Comparison of ENCODE assay signal across 8 cellular contexts in genomic region chr15:74937602-74938371, GRCh38. TPM values are rescaled to one million over a fixed set of nuclear protein-coding genes. Genes with fewer than 3 reads are reported as not detected.
A peak's percentile ranks its signal among the peaks of the same experiment; 100 is the strongest.
DNase-seq lines count a peak whose midpoint lies in the region; ATAC-seq and TF ChIP-seq lines count a peak whose summit lies in the region.

TSS of gene COX5A (minus strand) at chr15:74938073. CDS start at chr15:74938014, 59 bp downstream.

- H3K36me3 ChIP-seq in SK-N-SH (replicated peaks in 1 of 2; ENCODE audit: control insufficient read depth in 1 of 2, insufficient read depth in 2 of 2, low read length in 1 of 2) = peaks cover 0 to 7% of the 10 kb centered on the region in 2 experiments
- no peaks in the 10 kb centered on the region for H3K36me3 ChIP-seq in suprapubic skin

- TF ChIP-seq CTCF in GM10248 (IDR thresholded peaks at IDR 0.05; ENCODE audit: control extremely low read depth, extremely low read depth, low read depth, missing control alignments) (no peak), NB4 (IDR thresholded peaks at IDR 0.05; ENCODE audit: low read depth, low read length) (no peak), SK-N-SH (IDR thresholded peaks at IDR 0.05) (no peak), suprapubic skin (IDR thresholded peaks at IDR 0.05) (no peak)

- no peaks in the 10 kb centered on the region for H3K9me3 ChIP-seq in SK-N-SH
- H3K9me3 ChIP-seq in suprapubic skin = no peaks in the 10 kb centered on the region

- TF ChIP-seq RAD21 in SK-N-SH (IDR thresholded peaks at IDR 0.05; ENCODE audit: low read length) = peak; percentile 17; the same call in 1 of the 2 replicates

- TF ChIP-seq POLR2A in NB4 (IDR thresholded peaks at IDR 0.05; ENCODE audit: extremely low read depth, insufficient read length) = peak; percentile 88
- peak; percentile 2 to 67 for TF ChIP-seq POLR2A in suprapubic skin (IDR thresholded peaks at IDR 0.05)

- H3K4me1 ChIP-seq in SK-N-SH (ENCODE audit: control insufficient read depth in 1 of 2, insufficient read depth in 2 of 2, low read depth in 1 of 2, low read length in 1 of 2) (0 out of 4 replicates have a peak, but pooled peaks cover 0 to 6% of the 10 kb centered on the region in 2 experiments), suprapubic skin (peaks cover 15% of the 10 kb centered on the region)

- H3K4me2 ChIP-seq in SK-N-SH = peak within 1 kb of the TSS; percentile 94

- H4K20me1 ChIP-seq in SK-N-SH (ENCODE audit: insufficient read depth) = peaks cover 6% of the 10 kb centered on the region; the same call in 1 of the 2 replicates

- peaks cover 10% of the 10 kb centered on the region for H3F3A ChIP-seq in SK-N-SH (replicated peaks; ENCODE audit: insufficient read depth)

- peaks cover 50% of the 10 kb centered on the region for H3K79me2 ChIP-seq in SK-N-SH (ENCODE audit: insufficient read depth)

- CTCF ChIA-PET in GM10248 (lab: Yijun Ruan, JAX) (interaction anchor here (1.0 to 1.6 kb wide), 3 partner anchors 13 to 160 kb away, joined by 3 to 10 read pairs (median 5); no protein-coding TSS in a partner anchor), SK-N-SH (lab: Yijun Ruan, JAX) (interaction anchor here (1.1 to 1.3 kb wide), 8 partner anchors 11 to 168 kb away, joined by 3 to 10 read pairs (median 4); partner anchors contain the start of genes CSK and RPP25)

- WGBS in SK-N-SH (ENCODE audit: low lambda C conversion rate) = under 1% methylated on average over 30 of the region's 84 CpGs
- WGBS in suprapubic skin = 0% methylated on average over 1 of the region's 84 CpGs

- peak within 1 kb of the TSS; percentile 97 for H2AFZ ChIP-seq in SK-N-SH (ENCODE audit: low read depth)

- H3K27me3 ChIP-seq in SK-N-SH (ENCODE audit: insufficient read depth) (no peaks in the 10 kb centered on the region), suprapubic skin (no peaks in the 10 kb centered on the region)

- no peaks in the 10 kb centered on the region for H3K9me2 ChIP-seq in SK-N-SH

- peak; percentile 95 for DNase-seq in GM10248 (ENCODE audit: extremely low spot score)
- DNase-seq in NB4 (ENCODE audit: low read depth) = peak; percentile 96
- peak; percentile 96 for DNase-seq in SK-N-SH
- peak; percentile 92 for DNase-seq in activated naive CD4-positive, alpha-beta T cell treated with anti-CD3 and anti-CD28 coated beads, Interleukin-2, amount 50 U/mL, for 16 hours
- DNase-seq in germinal center (ENCODE audit: low spot score) = peak; percentile 88
- DNase-seq in occipital lobe (lab: John Stamatoyannopoulos, UW) = peak; percentile 91
- DNase-seq in suprapubic skin (ENCODE audit: low spot score in 2 of 2) = peak; percentile 95 to 97

- peak; percentile 84 for ATAC-seq in HG02588 (IDR thresholded peaks at IDR 0.05; ENCODE audit: unreplicated experiment)

- H3K27ac ChIP-seq in SK-N-SH (ENCODE audit: low read depth in 2 of 2, low read length in 1 of 2) = peak within 1 kb of the TSS; percentile 86 to 89
- peak within 1 kb of the TSS; percentile 93 for H3K27ac ChIP-seq in suprapubic skin

- TF ChIP-seq EP300 in SK-N-SH (IDR thresholded peaks at IDR 0.05; ENCODE audit: borderline replicate concordance in 1 of 2, low read depth in 1 of 2, low read length in 1 of 2) (peak in 1 of 2 experiments; percentile 57; a peak in 2 of 4 replicates), suprapubic skin (IDR thresholded peaks at IDR 0.05) (no peak)

- H3K4me3 ChIP-seq in NB4 (ENCODE audit: low read depth, low read length) (peak within 1 kb of the TSS; percentile 83), SK-N-SH (ENCODE audit: low read depth in 2 of 2, low read length in 1 of 2) (peak within 1 kb of the TSS; percentile 72 to 90), suprapubic skin (peak within 1 kb of the TSS; percentile 91)

- POLR2A ChIA-PET in GM10248 (lab: Yijun Ruan, JAX) = no interaction called here
- POLR2A ChIA-PET in SK-N-SH (lab: Yijun Ruan, JAX) = interaction anchor here (0.7 to 1.5 kb wide), 10 partner anchors 13 to 167 kb away, joined by 3 to 7 read pairs (median 4); partner anchors contain the start of genes MPI, PPCDC, RPP25 and SCAMP5

- H3K9ac ChIP-seq in SK-N-SH = peak within 1 kb of the TSS; percentile 93

TF ChIP-seq in SK-N-SH, 30 proteins besides CTCF, POLR2A, EP300 and RAD21 (continues in another document):
- TF ChIP-seq JUND (IDR thresholded peaks at IDR 0.05) = no peak
- TF ChIP-seq RCOR1 (IDR thresholded peaks at IDR 0.05; ENCODE audit: low read length) = no peak; the same call in 1 of the 2 replicates
- peak; percentile 54; the same call in 1 of the 2 replicates for TF ChIP-seq PBX3 (IDR thresholded peaks at IDR 0.05)
- no peak for TF ChIP-seq EZH2phosphoT487 (IDR thresholded peaks at IDR 0.05; ENCODE audit: borderline replicate concordance, low read depth)
- TF ChIP-seq USF1 (IDR thresholded peaks at IDR 0.05; ENCODE audit: borderline replicate concordance, low read depth) = peak; percentile 92
- TF ChIP-seq FOXJ3 (CRISPR knock-in tag; IDR thresholded peaks at IDR 0.05) = no peak
- TF ChIP-seq MEF2A (IDR thresholded peaks at IDR 0.05; ENCODE audit: borderline replicate concordance, low read depth) = no peak
- TF ChIP-seq YY1 (IDR thresholded peaks at IDR 0.05; ENCODE audit: low read depth) = peak; percentile 72
- TF ChIP-seq REST (IDR thresholded peaks at IDR 0.05; ENCODE audit: low read depth, low read length) = no peak
- peak; percentile 51; the same call in 1 of the 2 replicates for TF ChIP-seq NRF1 (IDR thresholded peaks at IDR 0.05; ENCODE audit: low read depth, low read length)
- no peak for TF ChIP-seq GATA2 (CRISPR knock-in tag; IDR thresholded peaks at IDR 0.05)
- TF ChIP-seq NFIC (IDR thresholded peaks at IDR 0.05; ENCODE audit: borderline replicate concordance) = no peak
- TF ChIP-seq MAX (IDR thresholded peaks at IDR 0.05; ENCODE audit: low read depth) = peak; percentile 72
- no peak for TF ChIP-seq GABPA (IDR thresholded peaks at IDR 0.05; ENCODE audit: low read depth)
- TF ChIP-seq MXI1 (IDR thresholded peaks at IDR 0.05; ENCODE audit: low read depth, low read length) = peak; percentile 72
- no peak for TF ChIP-seq RFX5 (IDR thresholded peaks at IDR 0.05; ENCODE audit: low read length)
- 0 out of 2 replicates have a peak, but pooled peaks have one; percentile 37 for TF ChIP-seq ELF1 (IDR thresholded peaks at IDR 0.05)
- TF ChIP-seq POLR2AphosphoS5 (IDR thresholded peaks at IDR 0.05; ENCODE audit: low read depth, low read length) = peak; percentile 66
- no peak for TF ChIP-seq FOSL2 (IDR thresholded peaks at IDR 0.05; ENCODE audit: borderline replicate concordance, low read depth)
- no peak for TF ChIP-seq CHD2 (IDR thresholded peaks at IDR 0.05; ENCODE audit: low read length, partially characterized antibody)
- no peak for TF ChIP-seq FOXM1 (IDR thresholded peaks at IDR 0.05; ENCODE audit: low read depth)
- peak; percentile 81 for TF ChIP-seq TAF1 (IDR thresholded peaks at IDR 0.05; ENCODE audit: borderline replicate concordance, low read depth, low read length)
- peak; percentile 49; the same call in 1 of the 2 replicates for TF ChIP-seq RXRA (IDR thresholded peaks at IDR 0.05; ENCODE audit: borderline replicate concordance, low read depth)

RNA-seq across cellular contexts. Expression of gene COX5A, which starts in this region (rescaled TPM):
- polyA plus RNA-seq in SK-N-SH (2012; rRNA removed) = 112 and 158 TPM in 2 replicates
- polyA plus RNA-seq in SK-N-SH (2012; cell fraction: cytosol; rRNA removed) = 226 and 272 TPM in 2 replicates
- 69.9 and 72.9 TPM in 2 replicates for polyA plus RNA-seq in SK-N-SH (2012; cell fraction: nucleus; rRNA removed)
- total RNA-seq in occipital lobe (43.8 TPM), suprapubic skin (100 to 1,000 TPM; 114 to 130 (median 122) TPM)

Comparison
In these comparisons a context has a peak if more than half of its experiments do, and no peak if none do; other contexts are left out.
1. Peak in every context shown above with its lines: DNase-seq, ATAC-seq, H3K4me3 ChIP-seq and H3K27ac ChIP-seq.